In the genomic region with DNA sequence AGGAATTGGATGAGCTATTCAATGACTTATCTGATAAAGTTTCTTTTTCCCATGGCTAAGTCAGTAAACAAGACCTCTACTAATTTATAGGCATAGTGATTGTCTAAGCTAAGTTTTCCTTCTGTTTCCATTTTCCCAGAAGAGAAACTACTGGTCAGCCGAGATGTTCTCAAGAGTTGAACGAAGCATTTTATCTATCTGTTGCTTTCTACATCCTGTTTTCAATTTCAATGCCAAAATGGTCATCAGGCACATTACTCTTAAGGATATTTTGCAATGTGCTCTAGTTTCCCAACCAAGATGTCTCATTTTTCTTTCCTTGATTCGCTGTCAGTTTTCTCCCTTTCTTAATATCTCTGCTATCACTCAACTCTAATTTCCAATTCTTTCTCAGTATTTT, we compare ENCODE assay signal across 16 cellular contexts.
DNase-seq lines count a peak whose midpoint lies in the region; TF ChIP-seq lines count a peak whose summit lies in the region.
"Had no signal": no experiment of that assay in that cellular context is flagged by ENCODE, and none has a peak within 500 bp of the region (broad histone marks: within the 10 kb centered on the region; RNA-seq: fewer than 3 reads in every experiment).

No MANE protein-coding gene starts in this region.

- H3K27ac Mint-ChIP-seq in progenitor cell of endocrine pancreas = no peak overlapping the region
- H3K27ac Mint-ChIP-seq: activated CD4-positive, alpha-beta T cell treated with anti-CD3 and anti-CD28 coated beads for 36 hours; CD4-positive, CD25-positive, alpha-beta regulatory T cell had no signal

- no peak overlapping the region for H3K4me3 ChIP-seq in NB4 (ENCODE audit: low read depth, low read length)
- H3K4me3 ChIP-seq in fibroblast of mammary gland (ENCODE audit: control insufficient read depth, low read depth, low read length) = no peak overlapping the region
- H3K4me3 ChIP-seq in sigmoid colon = no peak overlapping the region
- no peak overlapping the region for H3K4me3 ChIP-seq in transverse colon

- H3K9me3 ChIP-seq in sigmoid colon (no peaks in the 10 kb centered on the region), transverse colon (no peaks in the 10 kb centered on the region)

- 58 to 72% methylated on average over 3 of the region's 3 CpGs for WGBS in sigmoid colon, 2 donors
- WGBS in transverse colon (ENCODE audit: low coverage in 1 of 2), 2 donors = 60 to 82% methylated on average over 3 of the region's 3 CpGs

- in situ Hi-C loops in transverse colon (cut with MboI; ENCODE audit: low pct_ligation_motif_present in 1 of 4, low pct_unique_long_range_greater_than_20kb in 1 of 4, low sequenced_read_pairs in 3 of 4) = loop anchor here in 1 of 4 donors (25.0 kb wide), 1 partner anchor 465 kb away; no protein-coding TSS in a partner anchor

- peaks cover 3% of the 10 kb centered on the region for H3K36me3 Mint-ChIP-seq in progenitor cell of endocrine pancreas (ENCODE audit: insufficient read depth)

- intact Hi-C loops in sigmoid colon (cut with DNase I) (no loop called here), transverse colon (cut with DNase I; ENCODE audit: low total_unique reads) (no loop called here)

- H3K27me3 ChIP-seq in sigmoid colon (no peaks in the 10 kb centered on the region), transverse colon (no peaks in the 10 kb centered on the region)

- DNase-seq in CD1c-positive myeloid dendritic cell (ENCODE audit: extremely low spot score) = peak; percentile 23
- DNase-seq in NB4 (ENCODE audit: low read depth) = peak; percentile 13
- DNase-seq in fibroblast of mammary gland (ENCODE audit: low read depth) = peak; percentile 88
- DNase-seq in sigmoid colon = no peak
- DNase-seq in activated CD4-positive, alpha-beta T cell treated with anti-CD3 and anti-CD28 coated beads for 1 hour = no peak
- DNase-seq in NCI-H2171 (lab: John Stamatoyannopoulos, UW) = no peak
- no peak for DNase-seq in progenitor cell of endocrine pancreas (ENCODE audit: low spot score, unreplicated experiment)
- DNase-seq in transverse colon = no peak
- DNase-seq: activated CD4-positive, alpha-beta T cell treated with anti-CD3 and anti-CD28 coated beads for 36 hours; activated effector memory CD4-positive, alpha-beta T cell treated with anti-CD3 and anti-CD28 coated beads, Interleukin-2, amount 50 U/mL, for 16 hours; CD4-positive, CD25-positive, alpha-beta regulatory T cell; cerebellar nuclear complex; GF-D8; NCI-H1105; stimulated activated CD4-positive, alpha-beta T cell treated with anti-CD3 and anti-CD28 coated beads, Interleukin-15, amount 100 ng/mL, for 24 hours had no signal

- no peaks in the 10 kb centered on the region for H3K36me3 ChIP-seq in sigmoid colon
- H3K36me3 ChIP-seq in transverse colon = no peaks in the 10 kb centered on the region

- H3K4me1 Mint-ChIP-seq in progenitor cell of endocrine pancreas (ENCODE audit: low read depth) = no peaks in the 10 kb centered on the region

- H3K4me1 ChIP-seq in sigmoid colon = no peaks in the 10 kb centered on the region
- peaks cover 0 to 6% (median 0%) of the 10 kb centered on the region in 4 donors for H3K4me1 ChIP-seq in transverse colon

- H3K9me3 Mint-ChIP-seq in progenitor cell of endocrine pancreas (ENCODE audit: low read depth) = peaks cover 4% of the 10 kb centered on the region

- H3K27me3 Mint-ChIP-seq in progenitor cell of endocrine pancreas = no peaks in the 10 kb centered on the region
- H3K27me3 Mint-ChIP-seq: activated CD4-positive, alpha-beta T cell treated with anti-CD3 and anti-CD28 coated beads for 36 hours had no signal

- peak overlapping the region in 3 of 4 donors; percentile 50 to 56 (median 55) for H3K27ac ChIP-seq in sigmoid colon
- H3K27ac ChIP-seq in transverse colon = peak overlapping the region in 2 of 4 donors; percentile 26 to 51

- TF ChIP-seq POLR2A in NB4 (IDR thresholded peaks at IDR 0.05; ENCODE audit: extremely low read depth, insufficient read length) (no peak), sigmoid colon (IDR thresholded peaks at IDR 0.05) (no peak), transverse colon (IDR thresholded peaks at IDR 0.05) (no peak)

- no peak for TF ChIP-seq CTCF in NB4 (IDR thresholded peaks at IDR 0.05; ENCODE audit: low read depth, low read length)
- TF ChIP-seq CTCF in fibroblast of mammary gland (conservative IDR thresholded peaks at IDR 0.05; ENCODE audit: control insufficient read depth, insufficient read depth, low read depth, low read length) = no peak
- no peak for TF ChIP-seq CTCF in sigmoid colon (IDR thresholded peaks at IDR 0.05)
- TF ChIP-seq CTCF in progenitor cell of endocrine pancreas (IDR thresholded peaks at IDR 0.05; ENCODE audit: unreplicated experiment) = no peak
- TF ChIP-seq CTCF in transverse colon (IDR thresholded peaks at IDR 0.05) = no peak

- TF ChIP-seq EP300 in sigmoid colon (IDR thresholded peaks at IDR 0.05) (peak in 1 of 4 donors; percentile 32), transverse colon (IDR thresholded peaks at IDR 0.05; ENCODE audit: low read depth) (no peak)

- H3K4me3 Mint-ChIP-seq in progenitor cell of endocrine pancreas (ENCODE audit: low read depth) = no peak overlapping the region
- H3K4me3 Mint-ChIP-seq: activated CD4-positive, alpha-beta T cell treated with anti-CD3 and anti-CD28 coated beads for 36 hours; CD4-positive, CD25-positive, alpha-beta regulatory T cell; neural crest cell had no signal

Comparison
In these comparisons a context has a peak if more than half of its experiments do, and no peak if none do; other contexts are left out.
1. DNase-seq: peak in CD1c-positive myeloid dendritic cell (single experiment), NB4 (single experiment) and fibroblast of mammary gland (single experiment); none in sigmoid colon (single experiment), activated CD4-positive, alpha-beta T cell treated with anti-CD3 and anti-CD28 coated beads for 1 hour (single experiment), NCI-H2171 (single experiment), progenitor cell of endocrine pancreas (single experiment) and transverse colon (single experiment).